Comparison of ENCODE assay signal across 6 cellular contexts in genomic region chr20:11604339-11604738, GRCh38.
"Had no signal": no experiment of that assay in that cellular context is flagged by ENCODE, and none has a peak within 500 bp of the region (broad histone marks: within the 10 kb centered on the region; RNA-seq: fewer than 3 reads in every experiment).

No MANE protein-coding gene starts in this region.

- H3K27ac ChIP-seq: HL-60, KMS-11 had no signal

- H3K4me2 ChIP-seq: KMS-11 had no signal

- H3K9ac ChIP-seq: KMS-11 had no signal

- FAIRE-seq: HTR-8/SVneo had no signal

- DNase-seq: IMR-90, KBM-7, KG1 had no signal
